Comparison of ENCODE assay signal across 30 cellular contexts in the genomic region with DNA sequence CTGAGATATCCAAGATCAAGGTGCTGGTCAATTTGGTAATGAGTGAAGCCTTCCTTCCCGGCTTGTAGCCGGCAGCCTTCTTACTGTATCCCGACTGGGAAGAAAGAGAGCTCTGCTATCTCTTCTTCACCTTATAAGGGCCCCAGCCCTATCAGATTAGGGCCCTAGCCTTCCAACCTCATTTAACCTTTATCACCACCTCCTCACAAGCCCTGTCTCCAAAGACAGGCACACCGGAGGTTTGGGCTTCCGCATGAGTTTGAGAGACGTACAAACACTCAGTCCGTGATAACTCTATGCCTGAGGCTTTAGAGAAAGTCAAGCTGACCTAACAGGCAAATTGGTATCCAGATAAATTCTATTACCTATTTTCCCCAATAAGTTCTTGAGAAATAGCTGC.
"Had no signal": no experiment of that assay in that cellular context is flagged by ENCODE, and none has a peak within 500 bp of the region (broad histone marks: within the 10 kb centered on the region; RNA-seq: fewer than 3 reads in every experiment).

No MANE protein-coding gene starts in this region.

- H3K9ac ChIP-seq: SK-N-SH had no signal

- H3K27ac Mint-ChIP-seq: activated CD8-positive, alpha-beta memory T cell treated with anti-CD3 and anti-CD28 coated beads, Interleukin-2, amount 10 ng/mL, durations not matched to agents 7 days and 5 days; activated CD8-positive, alpha-beta T cell treated with anti-CD3 and anti-CD28 coated beads, Interleukin-2, amount 10 ng/mL, durations not matched to agents 7 days and 5 days; activated naive CD8-positive, alpha-beta T cell; activated T-cell treated with anti-CD3 and anti-CD28 coated beads, Interleukin-2, amount 50 U/mL, for 72 hours; mesothelial cell of epicardium; T-helper 17 cell had no signal

- H3K4me2 ChIP-seq: SK-N-SH had no signal

- H3K9me3 Mint-ChIP-seq: activated T-cell treated with anti-CD3 and anti-CD28 coated beads, Interleukin-2, amount 50 U/mL, for 72 hours; central memory CD8-positive, alpha-beta T cell; mesothelial cell of epicardium; WTC11 had no signal

- FAIRE-seq: bronchial epithelial cell, colon, urothelium cell line had no signal

- H3K4me3 ChIP-seq: gastrocnemius medialis, ovary, psoas muscle, sigmoid colon, testis, transverse colon had no signal

- H3K4me1 ChIP-seq: testis had no signal

- H3K27ac ChIP-seq: gastrocnemius medialis, ovary, psoas muscle, sigmoid colon, testis, transverse colon had no signal

- H3K36me3 ChIP-seq: gastrocnemius medialis, ovary, sigmoid colon, transverse colon had no signal

- H3K27me3 ChIP-seq: gastrocnemius medialis, ovary, sigmoid colon, testis, transverse colon had no signal

- H3K36me3 Mint-ChIP-seq: activated CD8-positive, alpha-beta memory T cell treated with anti-CD3 and anti-CD28 coated beads, Interleukin-2, amount 10 ng/mL, durations not matched to agents 7 days and 5 days; activated naive CD8-positive, alpha-beta T cell; mesothelial cell of epicardium; WTC11 had no signal

- H3K9me3 ChIP-seq: gastrocnemius medialis, ovary, psoas muscle, sigmoid colon, SK-N-SH, testis, transverse colon had no signal

- ATAC-seq: activated CD8-positive, alpha-beta memory T cell treated with anti-CD3 and anti-CD28 coated beads, Interleukin-2, amount 10 ng/mL, durations not matched to agents 7 days and 5 days; activated CD8-positive, alpha-beta T cell treated with anti-CD3 and anti-CD28 coated beads, Interleukin-2, amount 10 ng/mL, durations not matched to agents 7 days and 5 days; activated T-cell treated with anti-CD3 and anti-CD28 coated beads, Interleukin-2, amount 50 U/mL, for 72 hours; gastrocnemius medialis; left ventricle myocardium superior; naive thymus-derived CD4-positive, alpha-beta T cell; psoas muscle; T-helper 17 cell; WTC11 had no signal

- DNase-seq: activated CD8-positive, alpha-beta memory T cell treated with anti-CD3 and anti-CD28 coated beads, Interleukin-2, amount 10 ng/mL, durations not matched to agents 7 days and 5 days; activated CD8-positive, alpha-beta T cell treated with anti-CD3 and anti-CD28 coated beads, Interleukin-2, amount 10 ng/mL, durations not matched to agents 7 days and 5 days; activated naive CD4-positive, alpha-beta T cell; activated T-cell treated with anti-CD3 and anti-CD28 coated beads, Interleukin-2, amount 50 U/mL, for 72 hours; anterior cingulate cortex; effector memory CD4-positive, alpha-beta T cell; gastrocnemius medialis; glutamatergic neuron; islet precursor cell; left cardiac atrium; left ventricle myocardium superior; naive thymus-derived CD4-positive, alpha-beta T cell; ovary; psoas muscle; sigmoid colon; SK-N-SH; stimulated activated CD4-positive, alpha-beta T cell treated with anti-CD3 and anti-CD28 coated beads, Interleukin-15, amount 100 ng/mL, for 24 hours; stimulated activated CD4-positive, alpha-beta T cell treated with anti-CD3 and anti-CD28 coated beads, Interleukin-2, amount 100 ng/mL, for 24 hours; stimulated activated naive CD4-positive, alpha-beta T cell; SW 1271; T-helper 17 cell; testis; transverse colon had no signal

- H3K4me3 Mint-ChIP-seq: activated CD8-positive, alpha-beta memory T cell treated with anti-CD3 and anti-CD28 coated beads, Interleukin-2, amount 10 ng/mL, durations not matched to agents 7 days and 5 days; activated CD8-positive, alpha-beta T cell treated with anti-CD3 and anti-CD28 coated beads, Interleukin-2, amount 10 ng/mL, durations not matched to agents 7 days and 5 days; activated naive CD8-positive, alpha-beta T cell; activated T-cell treated with anti-CD3 and anti-CD28 coated beads, Interleukin-2, amount 50 U/mL, for 72 hours; central memory CD8-positive, alpha-beta T cell; mesothelial cell of epicardium; naive thymus-derived CD4-positive, alpha-beta T cell; T-helper 17 cell; WTC11 had no signal

- H3K4me1 Mint-ChIP-seq: central memory CD8-positive, alpha-beta T cell; WTC11 had no signal
